2 cellular contexts compared by ENCODE assay signal in genomic region chr16:66953462-66954096, GRCh38.
TF ChIP-seq lines count a peak whose summit lies in the region.

No MANE protein-coding gene starts in this region.

TF ChIP-seq in A549, 52 proteins besides CTCF, POLR2A, EP300 and RAD21:
- no peak for TF ChIP-seq BHLHE40 (IDR thresholded peaks at IDR 0.05; ENCODE audit: low read depth, low read length)
- no peak for TF ChIP-seq HDAC2 (IDR thresholded peaks at IDR 0.05)
TF ChIP-seq in A549: peak in this region for 0.

TF ChIP-seq in GM12878, 131 proteins besides CTCF, POLR2A, EP300 and RAD21:
- no peak for TF ChIP-seq SP1 (IDR thresholded peaks at IDR 0.05; ENCODE audit: low read depth, low read length)
- TF ChIP-seq MYC (IDR thresholded peaks at IDR 0.05; ENCODE audit: insufficient read depth, insufficient read length, insufficient replicate concordance, low read length, severe bottlenecking), result no peak
- TF ChIP-seq ZNF592 (IDR thresholded peaks at IDR 0.05), result no peak
- no peak for TF ChIP-seq WRNIP1 (IDR thresholded peaks at IDR 0.05; ENCODE audit: borderline replicate concordance, low read depth, low read length)
- TF ChIP-seq RAD51 (IDR thresholded peaks at IDR 0.05), result no peak
- no peak for TF ChIP-seq FOXM1 (IDR thresholded peaks at IDR 0.05; ENCODE audit: low read depth, low read length)
- no peak for TF ChIP-seq BCL3 (IDR thresholded peaks at IDR 0.05; ENCODE audit: borderline replicate concordance, insufficient read depth, low read depth, low read length, poor library complexity, severe bottlenecking)
- no peak for TF ChIP-seq SUPT20H (IDR thresholded peaks at IDR 0.05; ENCODE audit: borderline replicate concordance, control insufficient read depth, low read depth, low read length)
- TF ChIP-seq NBN (IDR thresholded peaks at IDR 0.05), result no peak
- TF ChIP-seq BMI1 (IDR thresholded peaks at IDR 0.05; ENCODE audit: borderline replicate concordance), result no peak
- no peak for TF ChIP-seq IRF5 (IDR thresholded peaks at IDR 0.05; ENCODE audit: borderline replicate concordance)
- no peak for TF ChIP-seq CHD1 (IDR thresholded peaks at IDR 0.05; ENCODE audit: low read depth, low read length)
- no peak for TF ChIP-seq SMARCA5 (IDR thresholded peaks at IDR 0.05)
- no peak for TF ChIP-seq ASH2L (IDR thresholded peaks at IDR 0.05; ENCODE audit: borderline replicate concordance, low read depth)
- TF ChIP-seq IKZF1 (conservative IDR thresholded peaks at IDR 0.05), result no peak
- no peak for TF ChIP-seq EGR1 (IDR thresholded peaks at IDR 0.05; ENCODE audit: borderline replicate concordance in 1 of 2, low read depth in 2 of 2, low read length in 2 of 2)
- no peak for TF ChIP-seq ZNF384 (IDR thresholded peaks at IDR 0.05; ENCODE audit: borderline replicate concordance, low read depth, low read length)
- TF ChIP-seq SREBF2 (IDR thresholded peaks at IDR 0.05; ENCODE audit: low read length), result no peak
